ENCODE assay signal across 10 cellular contexts in genomic region chr20:10179574-10180298, GRCh38. TPM values are rescaled to one million over a fixed set of nuclear protein-coding genes. Genes with fewer than 3 reads are reported as not detected.
DNase-seq lines count a peak whose midpoint lies in the region; ATAC-seq and TF ChIP-seq lines count a peak whose summit lies in the region.
"Had no signal": no experiment of that assay in that cellular context is flagged by ENCODE, and none has a peak within 500 bp of the region (broad histone marks: within the 10 kb centered on the region; RNA-seq: fewer than 3 reads in every experiment).

No MANE protein-coding gene starts in this region.

- no peak overlapping the region for H3K4me3 Mint-ChIP-seq in activated naive CD4-positive, alpha-beta T cell treated with anti-CD3 and anti-CD28 coated beads, Interleukin-2, amount 10 ng/mL, durations not matched to agents 7 days and 5 days

- intact Hi-C loops in dorsolateral prefrontal cortex (cut with DNase I): no loop called here
- intact Hi-C loops in sciatic nerve (cut with DNase I): no loop called here

- H3K36me3 Mint-ChIP-seq in activated naive CD4-positive, alpha-beta T cell treated with anti-CD3 and anti-CD28 coated beads, Interleukin-2, amount 10 ng/mL, durations not matched to agents 7 days and 5 days: no peaks in the 10 kb centered on the region

- ATAC-seq in GM18520 (IDR thresholded peaks at IDR 0.05; ENCODE audit: unreplicated experiment) (no peak), sciatic nerve (no peak)

- H3K27ac Mint-ChIP-seq in activated naive CD4-positive, alpha-beta T cell treated with anti-CD3 and anti-CD28 coated beads, Interleukin-2, amount 10 ng/mL, durations not matched to agents 7 days and 5 days: no peak overlapping the region

- peak overlapping the region in 1 of 59 donors; percentile 97 for H3K27ac ChIP-seq in dorsolateral prefrontal cortex
- H3K27ac ChIP-seq: upper lobe of left lung had no signal

- CTCF ChIA-PET in activated naive CD4-positive, alpha-beta T cell treated with anti-CD3 and anti-CD28 coated beads, Interleukin-2, amount 10 ng/mL, durations not matched to agents 7 days and 5 days (lab: Charles Lee): no interaction called here

- no peaks in the 10 kb centered on the region for H3K27me3 Mint-ChIP-seq in activated naive CD4-positive, alpha-beta T cell treated with anti-CD3 and anti-CD28 coated beads, Interleukin-2, amount 10 ng/mL, durations not matched to agents 7 days and 5 days

- H3K4me3 ChIP-seq in dorsolateral prefrontal cortex (no peak overlapping the region), retinal pigment epithelial cell (ENCODE audit: low read length) (no peak overlapping the region)
- H3K4me3 ChIP-seq: upper lobe of left lung had no signal

- no peaks in the 10 kb centered on the region for H3K27me3 ChIP-seq in dorsolateral prefrontal cortex
- H3K27me3 ChIP-seq: upper lobe of left lung had no signal

- DNase-seq in NCI-H1694 (lab: John Stamatoyannopoulos, UW) (peak; percentile 3), NCI-H1694 treated with DMSO at 0.1 percent for 48 hours (lab: John Stamatoyannopoulos, UW) (no peak), NAMALWA (ENCODE audit: low spot score) (peak; percentile 13), dorsolateral prefrontal cortex (peak in 1 of 10 donors; percentile 4), retinal pigment epithelial cell (ENCODE audit: low read depth) (no peak), sciatic nerve (ENCODE audit: low spot score) (no peak)
- no peak for DNase-seq in activated naive CD4-positive, alpha-beta T cell treated with anti-CD3 and anti-CD28 coated beads, Interleukin-2, amount 10 ng/mL, durations not matched to agents 7 days and 5 days
- DNase-seq: activated CD8-positive, alpha-beta memory T cell treated with anti-CD3 and anti-CD28 coated beads for 24 hours; upper lobe of left lung had no signal

- TF ChIP-seq CTCF in dorsolateral prefrontal cortex (IDR thresholded peaks at IDR 0.05 in 54 of 56, conservative IDR thresholded peaks at IDR 0.05 in 2 of 56; ENCODE audit: low read depth in 1 of 56, partially characterized antibody in 56 of 56) (peak in 37 of 56 donors; percentile 7 to 47 (median 29)), retinal pigment epithelial cell (conservative IDR thresholded peaks at IDR 0.05; ENCODE audit: low read depth, low read length) (peak; percentile 68)

- no peaks in the 10 kb centered on the region for H3K4me1 Mint-ChIP-seq in activated naive CD4-positive, alpha-beta T cell treated with anti-CD3 and anti-CD28 coated beads, Interleukin-2, amount 10 ng/mL, durations not matched to agents 7 days and 5 days

- H3K9me3 Mint-ChIP-seq in activated naive CD4-positive, alpha-beta T cell treated with anti-CD3 and anti-CD28 coated beads, Interleukin-2, amount 10 ng/mL, durations not matched to agents 7 days and 5 days: no peaks in the 10 kb centered on the region

RNA-seq across cellular contexts. Expression of gene SNAP25, which starts 38.9 kb away (rescaled TPM):
- total RNA-seq in dorsolateral prefrontal cortex (1,000 to 10,000 TPM in 110 of 120 experiments, 100 to 1,000 TPM in 10; 320 to 2,887 (median 2,033) TPM), sciatic nerve (2.5 TPM)

Comparison
In these comparisons a context has a peak if more than half of its experiments do, and no peak if none do; other contexts are left out.
1. DNase-seq: peak in NCI-H1694 (single experiment) and NAMALWA (single experiment); none in NCI-H1694 treated with DMSO at 0.1 percent for 48 hours (single experiment), retinal pigment epithelial cell (single experiment), activated naive CD4-positive, alpha-beta T cell treated with anti-CD3 and anti-CD28 coated beads, Interleukin-2, amount 10 ng/mL, durations not matched to agents 7 days and 5 days (single experiment) and sciatic nerve (single experiment).
2. RNA of gene SNAP25, which starts 38.9 kb away (total RNA-seq): 320 to 2,887 TPM in dorsolateral prefrontal cortex; 2.5 TPM in sciatic nerve (single experiment); every median in the first group is over 10 times any median in the second.